Comparison of ENCODE assay signal across 9 cellular contexts in genomic region chr3:49377483-49377882, GRCh38. TPM values are rescaled to one million over a fixed set of nuclear protein-coding genes. Genes with fewer than 3 reads are reported as not detected.
A peak's percentile ranks its signal among the peaks of the same experiment; 100 is the strongest.
DNase-seq lines count a peak whose midpoint lies in the region; ATAC-seq and TF ChIP-seq lines count a peak whose summit lies in the region.
"Had no signal": no experiment of that assay in that cellular context is flagged by ENCODE, and none has a peak within 500 bp of the region (broad histone marks: within the 10 kb centered on the region; RNA-seq: fewer than 3 reads in every experiment).

No MANE protein-coding gene starts in this region.

- DNase-seq in Jurkat, Clone E6-1 (ENCODE audit: low read depth, low spot score): peak; percentile 81
- peak; percentile 87 for DNase-seq in activated CD4-positive, alpha-beta memory T cell treated with anti-CD3 and anti-CD28 coated beads for 36 hours
- peak; percentile 72 for DNase-seq in fibroblast of mammary gland (ENCODE audit: low read depth)
- DNase-seq in stimulated activated CD8-positive, alpha-beta memory T cell treated with anti-CD3 and anti-CD28 coated beads, Interleukin-4, amount 100 ng/mL, for 48 hours: peak; percentile 74
- no peak for DNase-seq in germinal center (ENCODE audit: low spot score)
- DNase-seq in NCI-H82 treated with DMSO at 0.1 percent for 48 hours (lab: John Stamatoyannopoulos, UW; ENCODE audit: unreplicated experiment): no peak
- DNase-seq in NCI-H510A (lab: John Stamatoyannopoulos, UW): no peak
- DNase-seq: GOT3 had no signal

- POLR2A ChIA-PET in activated CD4-positive, alpha-beta memory T cell treated with anti-CD3 and anti-CD28 coated beads for 36 hours (lab: Charles Lee): interaction anchor here (0.7 to 1.1 kb wide), 4 partner anchors 10 to 37 kb away, joined by 3 to 6 read pairs (median 3); partner anchors contain the start of genes RHOA, TCTA and USP4

- H3K36me3 Mint-ChIP-seq in activated CD4-positive, alpha-beta memory T cell treated with anti-CD3 and anti-CD28 coated beads for 36 hours: peaks cover 28% of the 10 kb centered on the region

- H3K9me3 Mint-ChIP-seq in activated CD4-positive, alpha-beta memory T cell treated with anti-CD3 and anti-CD28 coated beads for 36 hours: no peaks in the 10 kb centered on the region

- intact Hi-C loops in activated CD4-positive, alpha-beta memory T cell treated with anti-CD3 and anti-CD28 coated beads for 36 hours (cut with micrococcal nuclease): loop anchor here (1.0 to 2.0 kb wide), 2 partner anchors 33 to 37 kb away; partner anchors contain the start of genes RHOA and USP4

- H3K4me3 Mint-ChIP-seq in activated CD4-positive, alpha-beta memory T cell treated with anti-CD3 and anti-CD28 coated beads for 36 hours: no peak overlapping the region

- no peak for TF ChIP-seq CTCF in fibroblast of mammary gland (conservative IDR thresholded peaks at IDR 0.05; ENCODE audit: control insufficient read depth, insufficient read depth, low read depth, low read length)

- CTCF ChIA-PET in activated CD4-positive, alpha-beta memory T cell treated with anti-CD3 and anti-CD28 coated beads for 36 hours (lab: Charles Lee): interaction anchor here (1.5 kb wide), 1 partner anchor 72 kb away, joined by 4 read pairs; no protein-coding TSS in a partner anchor

- H3K27ac Mint-ChIP-seq in activated CD4-positive, alpha-beta memory T cell treated with anti-CD3 and anti-CD28 coated beads for 36 hours: peak overlapping the region; percentile 79

- ATAC-seq in GM21447 (IDR thresholded peaks at IDR 0.05; ENCODE audit: unreplicated experiment): no peak

- H3K4me3 ChIP-seq in Jurkat, Clone E6-1 (ENCODE audit: low read length): no peak overlapping the region
- no peak overlapping the region for H3K4me3 ChIP-seq in fibroblast of mammary gland (ENCODE audit: control insufficient read depth, low read depth, low read length)

- no peaks in the 10 kb centered on the region for H3K27me3 Mint-ChIP-seq in activated CD4-positive, alpha-beta memory T cell treated with anti-CD3 and anti-CD28 coated beads for 36 hours

- H3K4me1 Mint-ChIP-seq in activated CD4-positive, alpha-beta memory T cell treated with anti-CD3 and anti-CD28 coated beads for 36 hours (ENCODE audit: low read depth): peaks cover 34% of the 10 kb centered on the region

RNA-seq across cellular contexts. Expression of gene GPX1, which starts 19.3 kb away (rescaled TPM):
- polyA plus RNA-seq in Jurkat, Clone E6-1 (2012; ENCODE audit: insufficient read depth, insufficient read length): 208 TPM
- 100 to 1,000 TPM; 176 to 177 TPM for total RNA-seq in activated CD4-positive, alpha-beta memory T cell treated with anti-CD3 and anti-CD28 coated beads for 36 hours

RNA-seq across cellular contexts. Expression of gene RHOA, which starts 34.3 kb away (rescaled TPM):
- 624 TPM for polyA plus RNA-seq in Jurkat, Clone E6-1 (2012; ENCODE audit: insufficient read depth, insufficient read length)
- total RNA-seq in activated CD4-positive, alpha-beta memory T cell treated with anti-CD3 and anti-CD28 coated beads for 36 hours: 100 to 1,000 TPM; 497 to 514 TPM

RNA-seq across cellular contexts. Expression of gene TCTA, which starts 34.7 kb away (rescaled TPM):
- polyA plus RNA-seq in Jurkat, Clone E6-1 (2012; ENCODE audit: insufficient read depth, insufficient read length): 10.1 TPM
- 10 to 100 TPM in 1 of 2 experiments, 1 to 10 TPM in 1; 9.5 to 10.9 TPM for total RNA-seq in activated CD4-positive, alpha-beta memory T cell treated with anti-CD3 and anti-CD28 coated beads for 36 hours

RNA-seq across cellular contexts. Expression of gene USP4, which starts 37.6 kb away (rescaled TPM):
- 35.0 TPM for polyA plus RNA-seq in Jurkat, Clone E6-1 (2012; ENCODE audit: insufficient read depth, insufficient read length)
- total RNA-seq in activated CD4-positive, alpha-beta memory T cell treated with anti-CD3 and anti-CD28 coated beads for 36 hours: 10 to 100 TPM; 79.4 to 79.7 TPM

RNA-seq across cellular contexts. Expression of gene AMT, which starts 44.8 kb away (rescaled TPM):
- polyA plus RNA-seq in Jurkat, Clone E6-1 (2012; ENCODE audit: insufficient read depth, insufficient read length): 3.6 TPM
- 1 to 10 TPM; 2.4 to 2.6 TPM for total RNA-seq in activated CD4-positive, alpha-beta memory T cell treated with anti-CD3 and anti-CD28 coated beads for 36 hours

Comparison
In these comparisons a context has a peak if more than half of its experiments do, and no peak if none do; other contexts are left out.
1. DNase-seq: peak in Jurkat, Clone E6-1 (single experiment), activated CD4-positive, alpha-beta memory T cell treated with anti-CD3 and anti-CD28 coated beads for 36 hours (single experiment), fibroblast of mammary gland (single experiment) and stimulated activated CD8-positive, alpha-beta memory T cell treated with anti-CD3 and anti-CD28 coated beads, Interleukin-4, amount 100 ng/mL, for 48 hours (single experiment); none in germinal center (single experiment), NCI-H82 treated with DMSO at 0.1 percent for 48 hours (single experiment) and NCI-H510A (single experiment).